Comparison of ENCODE assay signal across 8 cellular contexts in the genomic region with DNA sequence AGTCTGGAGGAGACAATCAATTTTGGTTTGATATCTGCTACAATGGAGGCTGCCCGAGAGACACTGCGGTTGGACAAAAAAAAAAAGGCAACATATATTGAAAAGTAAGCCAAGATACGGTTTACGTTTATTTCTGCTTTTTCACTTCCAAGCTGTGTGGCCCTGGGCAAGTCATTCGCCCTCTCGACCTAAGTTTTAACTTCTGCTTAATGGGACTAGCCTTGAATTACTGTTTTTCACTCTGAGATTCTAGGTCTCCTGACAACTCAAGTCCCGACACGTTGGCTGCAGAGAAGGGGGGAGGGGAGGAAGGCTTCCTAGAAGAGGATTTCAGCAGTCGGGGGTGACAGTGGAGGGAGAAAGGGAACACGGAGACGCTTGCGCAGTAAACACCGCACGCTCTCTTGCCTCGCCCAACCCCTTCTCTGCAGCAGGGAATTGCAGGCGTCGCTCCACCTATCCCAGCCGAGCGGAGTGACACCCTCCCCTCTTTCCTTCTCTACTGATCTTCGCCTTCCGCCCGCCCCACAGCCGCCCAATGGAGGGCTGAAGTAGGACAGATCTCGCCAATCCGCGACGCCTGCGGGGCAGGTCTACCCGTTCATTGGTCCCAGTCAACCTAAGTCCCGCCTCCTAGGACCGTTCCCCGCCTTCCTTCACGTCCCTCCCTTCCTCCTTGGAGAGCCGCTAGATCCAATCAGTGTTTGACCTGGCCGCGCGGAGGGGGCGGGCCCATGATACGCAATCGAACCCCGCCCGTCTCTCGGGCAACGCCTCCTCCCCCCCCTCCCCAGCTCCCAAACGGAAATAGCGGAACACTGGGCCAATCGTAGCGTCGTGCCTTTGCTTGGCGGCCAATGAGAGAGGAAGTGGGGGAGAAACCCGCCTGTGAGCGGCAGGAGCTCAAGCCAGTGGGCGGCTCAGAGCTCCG. TPM values are rescaled to one million over a fixed set of nuclear protein-coding genes. Genes with fewer than 3 reads are reported as not detected.
DNase-seq lines count a peak whose midpoint lies in the region; ATAC-seq and TF ChIP-seq lines count a peak whose summit lies in the region.

No MANE protein-coding gene starts in this region.

- H3K4me3 ChIP-seq in CD4-positive, alpha-beta memory T cell (ENCODE audit: low read length in 2 of 2): peak overlapping the region; percentile 75 to 88
- H3K4me3 ChIP-seq in dorsolateral prefrontal cortex: peak overlapping the region; percentile 37 to 94 (median 81)
- H3K4me3 ChIP-seq in right lobe of liver: peak overlapping the region; percentile 63 to 74 (median 71)

- peaks cover 30 to 48% (median 34%) of the 10 kb centered on the region in 4 donors for H3K4me1 Mint-ChIP-seq in CD4-positive, alpha-beta memory T cell
- H3K4me1 Mint-ChIP-seq in activated CD4-positive, alpha-beta memory T cell treated with anti-CD3 and anti-CD28 coated beads, Interleukin-2, amount 10 ng/mL, durations not matched to agents 7 days and 5 days: peaks cover 41% of the 10 kb centered on the region

- ATAC-seq in GM19455 (IDR thresholded peaks at IDR 0.05; ENCODE audit: unreplicated experiment): peak; percentile 92
- ATAC-seq in right lobe of liver: peak; percentile 82 to 93 (median 88)

- under 1% methylated on average over 35 of the region's 54 CpGs for whole genome bisulfite sequencing in right lobe of liver (ENCODE audit: insufficient coverage, low coverage, low lambda C conversion rate, missing lambda C conversion rate)

- H3K27me3 ChIP-seq in CD4-positive, alpha-beta memory T cell (ENCODE audit: insufficient read depth, low read length): no peaks in the 10 kb centered on the region
- H3K27me3 ChIP-seq in dorsolateral prefrontal cortex (no peaks in the 10 kb centered on the region), right lobe of liver (no peaks in the 10 kb centered on the region)

- CTCF ChIA-PET in CD4-positive, alpha-beta memory T cell (lab: Charles Lee; ENCODE audit: partially characterized antibody): interaction anchor here (1.0 to 2.1 kb wide), 3 partner anchors 49 to 94 kb away, joined by 3 to 8 read pairs (median 3); no protein-coding TSS in a partner anchor
- CTCF ChIA-PET in activated CD4-positive, alpha-beta memory T cell treated with anti-CD3 and anti-CD28 coated beads, Interleukin-2, amount 10 ng/mL, durations not matched to agents 7 days and 5 days (lab: Charles Lee): interaction anchor here (0.8 to 1.4 kb wide), 7 partner anchors 16 to 103 kb away, joined by 3 to 8 read pairs (median 3); partner anchors contain the start of gene PRMT1

- H3K9me3 Mint-ChIP-seq in CD4-positive, alpha-beta memory T cell: no peaks in the 10 kb centered on the region
- no peaks in the 10 kb centered on the region for H3K9me3 Mint-ChIP-seq in activated CD4-positive, alpha-beta memory T cell treated with anti-CD3 and anti-CD28 coated beads, Interleukin-2, amount 10 ng/mL, durations not matched to agents 7 days and 5 days

- intact Hi-C loops in CD4-positive, alpha-beta memory T cell (cut with micrococcal nuclease): loop anchor here (1.0 to 5.0 kb wide), 10 partner anchors 43 to 1321 kb away; partner anchors contain the start of genes AKT1S1, FUZ, GRWD1 and PNKP
- intact Hi-C loops in dorsolateral prefrontal cortex (cut with DNase I): loop anchor here (2.0 to 5.0 kb wide), 5 partner anchors 36 to 111 kb away; partner anchors contain the start of genes CPT1C (in 2 of the 2), AKT1S1 (in 1 of the 2) and TBC1D17 (in 1 of the 2)
- intact Hi-C loops in right lobe of liver (cut with DNase I): no loop called here

- peak; percentile 90 for TF ChIP-seq POLR2A in right lobe of liver (IDR thresholded peaks at IDR 0.05)

- H3K27me3 Mint-ChIP-seq in CD4-positive, alpha-beta memory T cell: no peaks in the 10 kb centered on the region
- H3K27me3 Mint-ChIP-seq in activated CD4-positive, alpha-beta memory T cell treated with anti-CD3 and anti-CD28 coated beads, Interleukin-2, amount 10 ng/mL, durations not matched to agents 7 days and 5 days: no peaks in the 10 kb centered on the region

- peak overlapping the region; percentile 85 to 97 (median 96) for H3K27ac Mint-ChIP-seq in CD4-positive, alpha-beta memory T cell
- H3K27ac Mint-ChIP-seq in activated CD4-positive, alpha-beta memory T cell treated with anti-CD3 and anti-CD28 coated beads, Interleukin-2, amount 10 ng/mL, durations not matched to agents 7 days and 5 days: peak overlapping the region; percentile 83

- H3K4me1 ChIP-seq in CD4-positive, alpha-beta memory T cell (ENCODE audit: insufficient read depth, low read length): peaks cover 36% of the 10 kb centered on the region
- H3K4me1 ChIP-seq in right lobe of liver: peaks cover 0 to 18% (median 7%) of the 10 kb centered on the region in 4 donors

- DNase-seq in CD4-positive, alpha-beta memory T cell: peak; percentile 98 to 100 (median 100)
- DNase-seq in HK-2 (ENCODE audit: unreplicated experiment) (peak; percentile 100), NCI-H82 treated with DMSO at 0.1 percent for 48 hours (lab: John Stamatoyannopoulos, UW; ENCODE audit: unreplicated experiment) (peak; percentile 100), dorsolateral prefrontal cortex (peak; percentile 99 to 100 (median 100)), right lobe of liver (peak; percentile 99 to 100 (median 100))
- peak; percentile 100 for DNase-seq in activated CD4-positive, alpha-beta memory T cell treated with anti-CD3 and anti-CD28 coated beads, Interleukin-2, amount 10 ng/mL, durations not matched to agents 7 days and 5 days
- DNase-seq in stimulated activated CD4-positive, alpha-beta T cell treated with anti-CD3 and anti-CD28 coated beads, Interleukin-4, amount 100 ng/mL, for 24 hours: peak; percentile 99

- H3K36me3 ChIP-seq in CD4-positive, alpha-beta memory T cell (ENCODE audit: insufficient read depth, low read length): no peaks in the 10 kb centered on the region
- H3K36me3 ChIP-seq in right lobe of liver: no peaks in the 10 kb centered on the region

- no peaks in the 10 kb centered on the region for H3K9me3 ChIP-seq in CD4-positive, alpha-beta memory T cell (ENCODE audit: control insufficient read depth in 1 of 2, low read length in 2 of 2)
- no peaks in the 10 kb centered on the region for H3K9me3 ChIP-seq in right lobe of liver

- peak overlapping the region; percentile 89 to 99 (median 94) for H3K4me3 Mint-ChIP-seq in CD4-positive, alpha-beta memory T cell
- H3K4me3 Mint-ChIP-seq in activated CD4-positive, alpha-beta memory T cell treated with anti-CD3 and anti-CD28 coated beads, Interleukin-2, amount 10 ng/mL, durations not matched to agents 7 days and 5 days: peak overlapping the region; percentile 83

- peak in 23 of 56 donors; percentile 5 to 47 (median 22) for TF ChIP-seq CTCF in dorsolateral prefrontal cortex (IDR thresholded peaks at IDR 0.05 in 54 of 56, conservative IDR thresholded peaks at IDR 0.05 in 2 of 56; ENCODE audit: low read depth in 1 of 56, partially characterized antibody in 56 of 56)
- no peak for TF ChIP-seq CTCF in right lobe of liver (IDR thresholded peaks at IDR 0.05)

- H3K36me3 Mint-ChIP-seq in CD4-positive, alpha-beta memory T cell: peaks cover 7 to 14% of the 10 kb centered on the region in 2 donors
- peaks cover 3% of the 10 kb centered on the region for H3K36me3 Mint-ChIP-seq in activated CD4-positive, alpha-beta memory T cell treated with anti-CD3 and anti-CD28 coated beads, Interleukin-2, amount 10 ng/mL, durations not matched to agents 7 days and 5 days (ENCODE audit: low read depth)

- H3K27ac ChIP-seq in CD4-positive, alpha-beta memory T cell (ENCODE audit: low read depth, low read length): peak overlapping the region; percentile 77
- peak overlapping the region; percentile 66 to 98 (median 90) for H3K27ac ChIP-seq in dorsolateral prefrontal cortex
- peak overlapping the region; percentile 89 to 92 (median 89) for H3K27ac ChIP-seq in right lobe of liver

- POLR2A ChIA-PET in CD4-positive, alpha-beta memory T cell (lab: Charles Lee; ENCODE audit: partially characterized antibody): interaction anchor here (0.7 to 3.5 kb wide), 17 partner anchors 43 to 1797 kb away, joined by 3 to 24 read pairs (median 4); partner anchors contain the start of genes AKT1S1, ATF5, FUZ and IL4I1
- POLR2A ChIA-PET in activated CD4-positive, alpha-beta memory T cell treated with anti-CD3 and anti-CD28 coated beads, Interleukin-2, amount 10 ng/mL, durations not matched to agents 7 days and 5 days (lab: Charles Lee): interaction anchor here (0.6 to 1.8 kb wide), 10 partner anchors 14 to 258 kb away, joined by 3 to 6 read pairs (median 3); partner anchors contain the start of genes FUZ, MED25 and VRK3

RNA-seq across cellular contexts. Expression of gene AP2A1, which starts 0.5 kb away (rescaled TPM):
- 10 to 100 TPM; 55.5 to 56.2 TPM for total RNA-seq in CD4-positive, alpha-beta memory T cell
- 1 to 10 TPM; 2.6 to 9.5 TPM for polyA plus RNA-seq in CD4-positive, alpha-beta memory T cell
- total RNA-seq in activated CD4-positive, alpha-beta memory T cell treated with anti-CD3 and anti-CD28 coated beads, Interleukin-2, amount 10 ng/mL, durations not matched to agents 7 days and 5 days: 10 to 100 TPM; 78.0 to 79.2 TPM
- total RNA-seq in dorsolateral prefrontal cortex (100 to 1,000 TPM; 116 to 220 (median 173) TPM), right lobe of liver (100 to 1,000 TPM in 1 of 6 experiments, 10 to 100 TPM in 5; 38.7 to 103 (median 49.8) TPM)

RNA-seq across cellular contexts. Expression of gene TSKS, which starts 3.2 kb away (rescaled TPM):
- total RNA-seq in CD4-positive, alpha-beta memory T cell: 1 to 10 TPM in 1 of 2 experiments, under 1 TPM in 1; 0.90 to 1.1 TPM
- polyA plus RNA-seq in CD4-positive, alpha-beta memory T cell: under 1 TPM; 0.16 to 0.56 TPM
- total RNA-seq in activated CD4-positive, alpha-beta memory T cell treated with anti-CD3 and anti-CD28 coated beads, Interleukin-2, amount 10 ng/mL, durations not matched to agents 7 days and 5 days: under 1 TPM; 0.63 to 0.86 TPM
- total RNA-seq in dorsolateral prefrontal cortex: 1 to 10 TPM in 1 of 120 experiments, under 1 TPM in 4, not detected in 115; 0.26 to 1.1 (median 0.39) TPM
- total RNA-seq in right lobe of liver: not detected

RNA-seq across cellular contexts. Expression of gene FUZ, which starts 46.8 kb away (rescaled TPM):
- 10 to 100 TPM; 22.4 to 24.1 TPM for total RNA-seq in CD4-positive, alpha-beta memory T cell
- polyA plus RNA-seq in CD4-positive, alpha-beta memory T cell: 1 to 10 TPM; 4.9 to 7.4 TPM
- 10 to 100 TPM; 13.7 to 13.9 TPM for total RNA-seq in activated CD4-positive, alpha-beta memory T cell treated with anti-CD3 and anti-CD28 coated beads, Interleukin-2, amount 10 ng/mL, durations not matched to agents 7 days and 5 days
- total RNA-seq in dorsolateral prefrontal cortex (10 to 100 TPM; 24.0 to 83.9 (median 43.9) TPM), right lobe of liver (10 to 100 TPM in 1 of 6 experiments, 1 to 10 TPM in 5; 3.7 to 10.7 (median 6.3) TPM)

RNA-seq across cellular contexts. Expression of gene MED25, which starts 51.8 kb away (rescaled TPM):
- 10 to 100 TPM; 41.8 to 48.8 TPM for total RNA-seq in CD4-positive, alpha-beta memory T cell
- polyA plus RNA-seq in CD4-positive, alpha-beta memory T cell: 10 to 100 TPM; 10.7 to 22.9 TPM
- 10 to 100 TPM; 65.3 to 67.9 TPM for total RNA-seq in activated CD4-positive, alpha-beta memory T cell treated with anti-CD3 and anti-CD28 coated beads, Interleukin-2, amount 10 ng/mL, durations not matched to agents 7 days and 5 days
- 10 to 100 TPM; 42.6 to 78.6 (median 57.7) TPM for total RNA-seq in dorsolateral prefrontal cortex
- 10 to 100 TPM in 5 of 6 experiments, 1 to 10 TPM in 1; 9.9 to 16.3 (median 11.8) TPM for total RNA-seq in right lobe of liver

Comparison
In these comparisons a context has a peak if more than half of its experiments do, and no peak if none do; other contexts are left out.
1. Peak in every context shown above with its lines: DNase-seq, ATAC-seq, H3K4me3 ChIP-seq and H3K27ac ChIP-seq.
2. intact Hi-C loops: an anchor here in CD4-positive, alpha-beta memory T cell (1.0 to 5.0 kb wide) and dorsolateral prefrontal cortex (2.0 to 5.0 kb wide); none called in right lobe of liver.